ENCODE assay signal across 1 cellular context in genomic region chr3:195160257-195160898, GRCh38.
TF ChIP-seq lines count a peak whose summit lies in the region.

No MANE protein-coding gene starts in this region.

TF ChIP-seq in IMR-90, 13 proteins besides CTCF, POLR2A, EP300 and RAD21 (continued from another document):
- TF ChIP-seq ELK1 (IDR thresholded peaks at IDR 0.05; ENCODE audit: borderline replicate concordance, low read depth, low read length) (no peak), SMC3 (IDR thresholded peaks at IDR 0.05; ENCODE audit: low read depth, low read length) (no peak), RFX5 (IDR thresholded peaks at IDR 0.05; ENCODE audit: low read depth, low read length) (no peak), MAFK (IDR thresholded peaks at IDR 0.05; ENCODE audit: low read depth, low read length) (no peak)
